10 cellular contexts compared by ENCODE assay signal in genomic region chr1:66624412-66625060, GRCh38.
DNase-seq lines count a peak whose midpoint lies in the region; ATAC-seq and TF ChIP-seq lines count a peak whose summit lies in the region.
"Had no signal": no experiment of that assay in that cellular context is flagged by ENCODE, and none has a peak within 500 bp of the region (broad histone marks: within the 10 kb centered on the region; RNA-seq: fewer than 3 reads in every experiment).

No MANE protein-coding gene starts in this region.

- peak overlapping the region; percentile 75 for H3K4me2 ChIP-seq in smooth muscle cell

- no peak for TF ChIP-seq CTCF in epithelial cell of proximal tubule (conservative IDR thresholded peaks at IDR 0.05; ENCODE audit: low read depth, low read length)
- TF ChIP-seq CTCF in smooth muscle cell (IDR thresholded peaks at IDR 0.05; ENCODE audit: borderline replicate concordance, insufficient read depth, poor library complexity, severe bottlenecking) = no peak

- 31% methylated on average over 1 of the region's 1 CpG for WGBS in smooth muscle cell (ENCODE audit: low lambda C conversion rate)

- no peak overlapping the region for H3K4me3 ChIP-seq in epithelial cell of proximal tubule (ENCODE audit: low read depth, low read length)
- H3K4me3 ChIP-seq in smooth muscle cell = no peak overlapping the region

- H4K20me1 ChIP-seq in smooth muscle cell (ENCODE audit: low read depth) = no peaks in the 10 kb centered on the region

- peak; percentile 83 for ATAC-seq in activated CD4-positive, alpha-beta T cell treated with anti-CD3 and anti-CD28 coated beads for 36 hours
- ATAC-seq in HG02840 (IDR thresholded peaks at IDR 0.05; ENCODE audit: low FRiP score, unreplicated experiment) = no peak

- no peaks in the 10 kb centered on the region for H3K36me3 Mint-ChIP-seq in activated CD4-positive, alpha-beta T cell treated with anti-CD3 and anti-CD28 coated beads for 36 hours (ENCODE audit: low read depth)

- no peaks in the 10 kb centered on the region for H3K9me3 ChIP-seq in smooth muscle cell (replicated peaks; ENCODE audit: low read depth)
- H3K9me3 ChIP-seq: neutrophil had no signal

- intact Hi-C loops in activated CD4-positive, alpha-beta T cell treated with anti-CD3 and anti-CD28 coated beads for 36 hours (cut with DNase I, micrococcal nuclease) = loop anchor here in 1 of 2 experiments (5.0 to 10.0 kb wide), 3 partner anchors 47 to 380 kb away; no protein-coding TSS in a partner anchor

- H3K79me2 ChIP-seq in smooth muscle cell (ENCODE audit: low read depth) = no peaks in the 10 kb centered on the region

- no peak for DNase-seq in activated CD4-positive, alpha-beta T cell treated with anti-CD3 and anti-CD28 coated beads for 36 hours
- DNase-seq in activated CD4-positive, alpha-beta T cell treated with anti-CD3 and anti-CD28 coated beads, Interleukin-2, amount 50 U/mL, for 4 hours = no peak
- DNase-seq in RPMI7951 (ENCODE audit: low read depth) (peak; percentile 67), epithelial cell of proximal tubule (ENCODE audit: low read depth) (peak; percentile 15), smooth muscle cell (lab: John Stamatoyannopoulos, UW; ENCODE audit: unreplicated experiment) (no peak), SIG-M5 (lab: John Stamatoyannopoulos, UW) (no peak), NCI-H446 (lab: John Stamatoyannopoulos, UW) (no peak)
- DNase-seq: NCI-H345 had no signal

- H3K9me3 Mint-ChIP-seq in activated CD4-positive, alpha-beta T cell treated with anti-CD3 and anti-CD28 coated beads for 36 hours (ENCODE audit: low read depth) = no peaks in the 10 kb centered on the region

- peaks cover 3% of the 10 kb centered on the region for H3K27me3 Mint-ChIP-seq in activated CD4-positive, alpha-beta T cell treated with anti-CD3 and anti-CD28 coated beads for 36 hours

- H3K27me3 ChIP-seq in smooth muscle cell (ENCODE audit: low read depth) = no peaks in the 10 kb centered on the region
- H3K27me3 ChIP-seq: neutrophil had no signal

- peaks cover 6% of the 10 kb centered on the region for H3K4me1 ChIP-seq in smooth muscle cell (ENCODE audit: low read depth)

- peak overlapping the region; percentile 71 for H3K9ac ChIP-seq in smooth muscle cell (ENCODE audit: low read depth)

- peaks cover 15% of the 10 kb centered on the region for H3K4me1 Mint-ChIP-seq in activated CD4-positive, alpha-beta T cell treated with anti-CD3 and anti-CD28 coated beads for 36 hours

- peak overlapping the region; percentile 18 for H2AFZ ChIP-seq in smooth muscle cell (ENCODE audit: low read depth)

- peak overlapping the region; percentile 97 for H3K27ac ChIP-seq in smooth muscle cell (ENCODE audit: low read depth)
- H3K27ac ChIP-seq: neutrophil had no signal

- POLR2A ChIA-PET in activated CD4-positive, alpha-beta T cell treated with anti-CD3 and anti-CD28 coated beads for 36 hours (lab: Charles Lee) = no interaction called here

- H3K27ac Mint-ChIP-seq in activated CD4-positive, alpha-beta T cell treated with anti-CD3 and anti-CD28 coated beads for 36 hours = peak overlapping the region; percentile 44

- H3K4me3 Mint-ChIP-seq in activated CD4-positive, alpha-beta T cell treated with anti-CD3 and anti-CD28 coated beads for 36 hours = no peak overlapping the region

- H3F3A ChIP-seq in smooth muscle cell (ENCODE audit: low read depth) = no peaks in the 10 kb centered on the region

- CTCF ChIA-PET in activated CD4-positive, alpha-beta T cell treated with anti-CD3 and anti-CD28 coated beads for 36 hours (lab: Charles Lee) = no interaction called here

- no peaks in the 10 kb centered on the region for H3K36me3 ChIP-seq in smooth muscle cell (ENCODE audit: low read depth)
- H3K36me3 ChIP-seq: neutrophil had no signal

Comparison
In these comparisons a context has a peak if more than half of its experiments do, and no peak if none do; other contexts are left out.
1. DNase-seq: peak in RPMI7951 (single experiment) and epithelial cell of proximal tubule (single experiment); none in activated CD4-positive, alpha-beta T cell treated with anti-CD3 and anti-CD28 coated beads for 36 hours (single experiment), activated CD4-positive, alpha-beta T cell treated with anti-CD3 and anti-CD28 coated beads, Interleukin-2, amount 50 U/mL, for 4 hours (0 of 2), smooth muscle cell (single experiment), SIG-M5 (single experiment) and NCI-H446 (0 of 2).